In genomic region chr17:32127156-32127897, GRCh38 we compare ENCODE assay signal across 8 cellular contexts. TPM values are rescaled to one million over a fixed set of nuclear protein-coding genes. Genes with fewer than 3 reads are reported as not detected.
A peak's percentile ranks its signal among the peaks of the same experiment; 100 is the strongest.
DNase-seq lines count a peak whose midpoint lies in the region; ATAC-seq and TF ChIP-seq lines count a peak whose summit lies in the region.

No MANE protein-coding gene starts in this region.

- peak overlapping the region; percentile 98 for H3K27ac Mint-ChIP-seq in CD8-positive, alpha-beta T cell

- peaks cover 4% of the 10 kb centered on the region; the same call in 1 of the 2 replicates for H3F3A ChIP-seq in PC-9 (ENCODE audit: insufficient read depth, low read depth)

- peak overlapping the region; percentile 96 for H3K4me3 Mint-ChIP-seq in CD8-positive, alpha-beta T cell

- peak; percentile 100 for ATAC-seq in CD8-positive, alpha-beta T cell

- CTCF ChIA-PET in CD8-positive, alpha-beta T cell (lab: Charles Lee) = interaction anchor here (1.5 to 5.2 kb wide), 2 partner anchors 12 to 119 kb away, joined by 3 to 46 read pairs; no protein-coding TSS in a partner anchor
- CTCF ChIA-PET in PC-9 (lab: Charles Lee) = interaction anchor here (0.6 kb wide), 1 partner anchor 122 kb away, joined by 3 read pairs; no protein-coding TSS in a partner anchor

- peak overlapping the region; percentile 78 for H3K9ac ChIP-seq in mucosa of stomach (ENCODE audit: low read length)

- peaks cover 21% of the 10 kb centered on the region for H3K4me1 ChIP-seq in CD8-positive, alpha-beta T cell (ENCODE audit: insufficient read depth, low read length)
- H3K4me1 ChIP-seq in PC-9 (replicated peaks; ENCODE audit: insufficient read depth) (peaks cover 10% of the 10 kb centered on the region; the same call in 1 of the 2 replicates), esophagus (ENCODE audit: control insufficient read depth in 2 of 2, insufficient read depth in 2 of 2, low read length in 1 of 2) (no peaks in the 10 kb centered on the region), mucosa of stomach (ENCODE audit: control insufficient read depth, insufficient read depth, low read length) (peaks cover 25% of the 10 kb centered on the region)

- H3K27ac ChIP-seq in CD8-positive, alpha-beta T cell (ENCODE audit: low read depth, low read length) = peak overlapping the region; percentile 85
- H3K27ac ChIP-seq in PC-9 (peak overlapping the region; percentile 16; the same call in 1 of the 2 replicates), esophagus (ENCODE audit: low read depth in 2 of 2, low read length in 1 of 2) (peak overlapping the region; percentile 95 to 98)

- H4K20me1 ChIP-seq in PC-9 (ENCODE audit: insufficient read depth) = no peaks in the 10 kb centered on the region

- no peaks in the 10 kb centered on the region for H3K9me3 ChIP-seq in CD8-positive, alpha-beta T cell (ENCODE audit: low read length)
- no peaks in the 10 kb centered on the region for H3K9me3 ChIP-seq in PC-9 (ENCODE audit: insufficient read depth, low read depth)
- no peaks in the 10 kb centered on the region for H3K9me3 ChIP-seq in esophagus (ENCODE audit: control insufficient read depth in 2 of 2, insufficient read depth in 1 of 2, low read depth in 1 of 2, low read length in 1 of 2)
- H3K9me3 ChIP-seq in mucosa of stomach (ENCODE audit: control insufficient read depth, low read length) = no peaks in the 10 kb centered on the region

- no peaks in the 10 kb centered on the region for H3K9me2 ChIP-seq in PC-9 (ENCODE audit: insufficient read depth)

- intact Hi-C loops in CD8-positive, alpha-beta T cell (cut with DNase I, micrococcal nuclease) = loop anchor here in 1 of 2 experiments (2.0 to 5.0 kb wide), 2 partner anchors 15 to 45 kb away; partner anchors contain the start of gene RHOT1
- intact Hi-C loops in PC-9 (cut with micrococcal nuclease; ENCODE audit: unreplicated experiment) = no loop called here

- H2AFZ ChIP-seq in PC-9 = peak overlapping the region; percentile 76

- no peaks in the 10 kb centered on the region for H3K79me2 ChIP-seq in PC-9 (ENCODE audit: low read depth)

- peak overlapping the region; percentile 99 for H3K4me3 ChIP-seq in CD8-positive, alpha-beta T cell (ENCODE audit: low read depth, low read length)
- H3K4me3 ChIP-seq in PC-9 (peak overlapping the region; percentile 67), esophagus (ENCODE audit: low read depth in 1 of 2, low read length in 2 of 2) (peak overlapping the region; percentile 57 to 59), mucosa of stomach (ENCODE audit: low read length) (peak overlapping the region; percentile 67)

- H3K27me3 ChIP-seq in CD8-positive, alpha-beta T cell (ENCODE audit: insufficient read depth, low read length) = no peaks in the 10 kb centered on the region
- H3K27me3 ChIP-seq in PC-9 (ENCODE audit: insufficient read depth, low read depth) (no peaks in the 10 kb centered on the region), esophagus (ENCODE audit: control insufficient read depth in 1 of 2, insufficient read depth in 2 of 2, low read length in 2 of 2) (no peaks in the 10 kb centered on the region), mucosa of stomach (ENCODE audit: control insufficient read depth, insufficient read depth, low read length) (no peaks in the 10 kb centered on the region)

- no peak for TF ChIP-seq CTCF in CD8-positive, alpha-beta T cell (IDR thresholded peaks at IDR 0.05)
- TF ChIP-seq CTCF in GM20000 (IDR thresholded peaks at IDR 0.05; ENCODE audit: extremely low read depth, missing control alignments) (no peak), PC-9 (conservative IDR thresholded peaks at IDR 0.05) (no peak)

- WGBS in esophagus, 2 donors = 0% methylated on average over 25 of the region's 25 CpGs

- peak overlapping the region; percentile 76 for H3K4me2 ChIP-seq in PC-9

- POLR2A ChIA-PET in CD8-positive, alpha-beta T cell (lab: Charles Lee) = interaction anchor here (0.6 to 2.6 kb wide), 8 partner anchors 11 to 808 kb away, joined by 3 to 12 read pairs (median 4); partner anchors contain the start of gene RHOT1
- POLR2A ChIA-PET in PC-9 (lab: Charles Lee; ENCODE audit: unreplicated experiment) = interaction anchor here (0.6 kb wide), 2 partner anchors 317 to 1254 kb away, joined by 7 to 13 read pairs; no protein-coding TSS in a partner anchor

- H3K27me3 Mint-ChIP-seq in CD8-positive, alpha-beta T cell (ENCODE audit: low read depth) = no peaks in the 10 kb centered on the region

- H3K36me3 Mint-ChIP-seq in CD8-positive, alpha-beta T cell = peaks cover 4% of the 10 kb centered on the region

- BruUV-seq in PC-9 (replicated peaks; lab: Mats Ljungman, UMichigan) = no TSS peak

- peaks cover 22% of the 10 kb centered on the region for H3K4me1 Mint-ChIP-seq in CD8-positive, alpha-beta T cell (ENCODE audit: low read depth)

- DNase-seq in CD8-positive, alpha-beta T cell = peak; percentile 57 to 86 (median 81)
- DNase-seq in GM20000 (ENCODE audit: low spot score) (peak; percentile 79), HUDEP-2 (lab: John Stamatoyannopoulos, UW; ENCODE audit: unreplicated experiment in 76 of 76) (peak in 74 of 76 experiments; percentile 11 to 77 (median 62)), PC-9 (peak; percentile 60 to 81)
- DNase-seq in activated T-cell treated with anti-CD3 and anti-CD28 coated beads, Interleukin-2, amount 50 U/mL, for 1 hour = peak; percentile 77
- DNase-seq in stimulated activated CD8-positive, alpha-beta memory T cell treated with anti-CD3 and anti-CD28 coated beads, Interleukin-7, amount 100 ng/mL, for 1 hour (ENCODE audit: low read depth in 2 of 2) = peak; percentile 49 to 67

- H3K36me3 ChIP-seq in CD8-positive, alpha-beta T cell (ENCODE audit: insufficient read depth, low read length) = no peaks in the 10 kb centered on the region
- H3K36me3 ChIP-seq in PC-9 (ENCODE audit: low read depth) (no peaks in the 10 kb centered on the region), esophagus (ENCODE audit: control insufficient read depth in 2 of 2, insufficient read depth in 2 of 2, low read length in 1 of 2) (no peaks in the 10 kb centered on the region), mucosa of stomach (ENCODE audit: control insufficient read depth, insufficient read depth, low read length) (no peaks in the 10 kb centered on the region)

- H3K9me3 Mint-ChIP-seq in CD8-positive, alpha-beta T cell = no peaks in the 10 kb centered on the region

RNA-seq across cellular contexts. Expression of gene RHOT1, which starts 15.0 kb away (rescaled TPM):
- total RNA-seq in CD8-positive, alpha-beta T cell = 10 to 100 TPM; 13.1 to 15.4 TPM
- 20.4 and 28.3 TPM in 2 replicates for total RNA-seq in PC-9 (2021)
- polyA plus RNA-seq in esophagus = 10 to 100 TPM; 17.7 to 38.3 TPM

Comparison
In these comparisons a context has a peak if more than half of its experiments do, and no peak if none do; other contexts are left out.
1. Peak in every context shown above with its lines: DNase-seq, ATAC-seq, H3K4me3 ChIP-seq and H3K27ac ChIP-seq.
2. H3K27ac ChIP-seq: peak in every context shown above with its lines; median percentile 96 in esophagus; 85 in CD8-positive, alpha-beta T cell; 16 in PC-9.